9 cellular contexts compared by ENCODE assay signal in the genomic region with DNA sequence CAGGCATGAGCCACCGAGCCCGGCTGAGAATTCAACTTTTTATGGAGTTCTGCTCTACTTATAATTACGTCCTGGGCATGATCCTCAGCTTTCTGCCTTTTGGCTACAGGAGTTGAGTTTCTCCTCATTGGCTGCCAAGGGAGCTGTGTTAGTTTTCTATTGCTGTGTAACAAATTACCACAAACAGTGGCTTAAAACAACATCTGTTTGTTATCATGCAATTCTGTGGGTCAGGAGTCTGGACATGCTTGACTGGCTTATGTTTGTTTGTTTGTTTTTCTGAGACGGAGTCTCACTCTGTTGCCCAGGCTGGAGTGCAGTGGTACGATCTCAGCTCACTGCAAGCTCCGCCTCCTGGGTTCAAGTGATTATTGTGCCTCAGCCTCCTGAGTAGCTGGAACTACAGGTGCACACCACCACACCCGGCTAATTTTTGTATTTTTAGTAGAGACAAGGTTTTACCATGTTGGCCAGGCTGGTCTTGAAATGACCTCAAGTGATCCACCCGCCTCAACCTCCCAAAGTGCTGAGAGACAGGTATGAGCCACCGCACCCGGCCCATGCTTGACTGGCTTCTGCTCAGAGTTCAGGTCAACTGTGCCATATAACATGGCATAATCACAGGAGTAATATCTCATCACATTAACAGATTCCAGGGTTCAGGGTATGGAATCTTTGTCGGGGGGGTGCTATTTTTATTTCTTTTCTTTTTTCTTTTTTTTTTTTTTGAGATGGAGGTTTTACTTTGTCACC. TPM values are rescaled to one million over a fixed set of nuclear protein-coding genes. Genes with fewer than 3 reads are reported as not detected.
DNase-seq lines count a peak whose midpoint lies in the region; ATAC-seq and TF ChIP-seq lines count a peak whose summit lies in the region.
"Not testable (repeated sequence)": the region's sequence is repeated elsewhere in the genome, so short reads cannot be mapped to it uniquely, and the experiment has no call there.
"Had no signal": no experiment of that assay in that cellular context is flagged by ENCODE, and none has a peak within 500 bp of the region (broad histone marks: within the 10 kb centered on the region; RNA-seq: fewer than 3 reads in every experiment).

No MANE protein-coding gene starts in this region.

- H3K4me3 ChIP-seq in endodermal cell (ENCODE audit: low read length); right lobe of liver: not testable (repeated sequence)

- H2BK12ac ChIP-seq in H9 (ENCODE audit: insufficient read length, low read depth, low read length): not testable (repeated sequence)

- not testable (repeated sequence) for H4K20me1 ChIP-seq in H9 (ENCODE audit: control insufficient read depth, insufficient read depth, insufficient read length)

- TF ChIP-seq CTCF in H9 (conservative IDR thresholded peaks at IDR 0.05); endodermal cell (conservative IDR thresholded peaks at IDR 0.05); right lobe of liver (IDR thresholded peaks at IDR 0.05): not testable (repeated sequence)

- H3K27me3 ChIP-seq in H9 (ENCODE audit: insufficient read depth, low read length); endodermal cell (ENCODE audit: control insufficient read depth, insufficient read depth, low read length, poor library complexity, severe bottlenecking); right lobe of liver: not testable (repeated sequence)

- WGBS in H9 (ENCODE audit: extremely low coverage, insufficient read length, low lambda C conversion rate): no CpG with 5 or more reads among the region's 11 CpGs
- WGBS in endodermal cell (ENCODE audit: insufficient coverage in 1 of 2, insufficient read length in 1 of 2), 2 experiments: 90 to 94% methylated on average over 10 to 11 of the region's 11 CpGs
- WGBS in right lobe of liver (ENCODE audit: insufficient coverage, low coverage, low lambda C conversion rate, missing lambda C conversion rate): 71% methylated on average over 8 of the region's 11 CpGs

- not testable (repeated sequence) for H2BK15ac ChIP-seq in H9 (ENCODE audit: low read depth, low read length)

- DNase-seq in H9: peak; percentile 5
- DNase-seq in activated effector memory CD4-positive, alpha-beta T cell treated with anti-CD3 and anti-CD28 coated beads, Interleukin-2, amount 50 U/mL, for 16 hours: peak; percentile 24
- peak; percentile 13 for DNase-seq in endodermal cell
- peak; percentile 24 for DNase-seq in fibroblast of peridontal ligament (ENCODE audit: extremely low read depth)
- DNase-seq in right lobe of liver: peak in 2 of 3 donors; percentile 3 to 5
- peak; percentile 58 for DNase-seq in posterior vena cava (ENCODE audit: low spot score)

- not testable (repeated sequence) for H3K9me3 ChIP-seq in H9 (ENCODE audit: control insufficient read depth, low read depth, low read length); endodermal cell (ENCODE audit: control insufficient read depth, low read length); right lobe of liver

- H3K27me3 Mint-ChIP-seq in H9 (ENCODE audit: low read depth); endodermal cell (ENCODE audit: insufficient read depth): not testable (repeated sequence)

- H4K8ac ChIP-seq in H9 (replicated peaks; ENCODE audit: insufficient read length, low read depth, low read length): not testable (repeated sequence)

- not testable (repeated sequence) for H3K4ac ChIP-seq in H9 (ENCODE audit: low read depth, low read length)

- not testable (repeated sequence) for H4K91ac ChIP-seq in H9 (ENCODE audit: insufficient read length, low read depth, low read length)

- not testable (repeated sequence) for ATAC-seq in right lobe of liver

- not testable (repeated sequence) for H3K9me3 Mint-ChIP-seq in H9, endodermal cell

- not testable (repeated sequence) for TF ChIP-seq POLR2A in right lobe of liver (IDR thresholded peaks at IDR 0.05)

- H2AFZ ChIP-seq in H9 (ENCODE audit: low read length): not testable (repeated sequence)

- H2BK120ac ChIP-seq in H9 (ENCODE audit: low read depth, low read length, poor library complexity, severe bottlenecking): not testable (repeated sequence)

- intact Hi-C loops in right lobe of liver (cut with DNase I); posterior vena cava (cut with DNase I): not testable (repeated sequence)

- H2AK5ac ChIP-seq in H9 (ENCODE audit: insufficient read length, low read length): not testable (repeated sequence)

- H3K4me2 ChIP-seq in H9 (ENCODE audit: insufficient read depth, insufficient read length, low read length): not testable (repeated sequence)

- not testable (repeated sequence) for H3K4me1 ChIP-seq in H9 (ENCODE audit: insufficient read depth, low read length); endodermal cell (ENCODE audit: control insufficient read depth, insufficient read depth, low read length); right lobe of liver

- H3K27ac ChIP-seq in H9 (ENCODE audit: insufficient read length, low read depth, low read length); endodermal cell (ENCODE audit: low read depth, low read length); right lobe of liver: not testable (repeated sequence)

- H4K5ac ChIP-seq in H9 (ENCODE audit: insufficient read length, low read depth, low read length): not testable (repeated sequence)

- H3K36me3 Mint-ChIP-seq in H9 (ENCODE audit: insufficient read depth in 1 of 3, low read depth in 3 of 3); endodermal cell (ENCODE audit: low read depth): not testable (repeated sequence)

- H2BK5ac ChIP-seq in H9 (ENCODE audit: insufficient read length, low read length): not testable (repeated sequence)

- H3K14ac ChIP-seq in H9 (ENCODE audit: insufficient read depth, low read length): not testable (repeated sequence)

- H3K4me3 Mint-ChIP-seq in H9, endodermal cell: not testable (repeated sequence)

- not testable (repeated sequence) for H3K9ac ChIP-seq in H9 (ENCODE audit: extremely low read depth, insufficient read length, low read length); endodermal cell (ENCODE audit: extremely low read depth, low read length, poor library complexity, severe bottlenecking)

- H3K18ac ChIP-seq in H9 (ENCODE audit: insufficient read length, low read depth, low read length): not testable (repeated sequence)

- H3K23me2 ChIP-seq in H9 (ENCODE audit: insufficient read length, low read depth, low read length, poor library complexity, severe bottlenecking): not testable (repeated sequence)

- not testable (repeated sequence) for H3K27ac Mint-ChIP-seq in H9, endodermal cell

- H3K23ac ChIP-seq in H9 (ENCODE audit: insufficient read length, low read depth, low read length): not testable (repeated sequence)

- not testable (repeated sequence) for H3K56ac ChIP-seq in H9 (ENCODE audit: insufficient read length, low read depth, low read length)

- not testable (repeated sequence) for H3T11ph ChIP-seq in H9 (ENCODE audit: low read length)

- not testable (repeated sequence) for H3K36me3 ChIP-seq in endodermal cell (ENCODE audit: control insufficient read depth, insufficient read depth, low read length); right lobe of liver

- not testable (repeated sequence) for H3K79me2 ChIP-seq in H9 (ENCODE audit: insufficient read depth, low read length)

- not testable (repeated sequence) for H2BK20ac ChIP-seq in H9 (ENCODE audit: low read depth, low read length, poor library complexity, severe bottlenecking)

- peaks cover 21 to 26% of the 10 kb centered on the region in 2 experiments for H3K4me1 Mint-ChIP-seq in H9
- not testable (repeated sequence) for H3K4me1 Mint-ChIP-seq in endodermal cell

- H3K79me1 ChIP-seq in H9 (ENCODE audit: insufficient read depth, low read depth, low read length, poor library complexity, severe bottlenecking): not testable (repeated sequence)

RNA-seq across cellular contexts. Expression of a gene that starts 48.9 kb away (rescaled TPM):
- total RNA-seq in H9 (2021) (0.31 and 0.63 TPM in 2 replicates), endodermal cell (1 to 10 TPM in 1 of 2 donors, under 1 TPM in 1; 0.82 to 1.3 TPM), right lobe of liver (under 1 TPM in 4 of 6 experiments, not detected in 2; 0.16 to 0.71 (median 0.41) TPM), posterior vena cava (1 to 10 TPM in 1 of 2 donors, under 1 TPM in 1; 0.62 to 2.6 TPM)
- 0.43 TPM for polyA plus RNA-seq in endodermal cell (2013, experiment 1 of 2)
- polyA plus RNA-seq in endodermal cell (2013, experiment 2 of 2): 0.87 TPM
- total RNA-seq: CD4-positive, alpha-beta T cell; CD8-positive, alpha-beta memory T cell; GM23248 had no signal
- polyA plus RNA-seq: GM23248 had no signal

Comparison
In these comparisons a context has a peak if more than half of its experiments do, and no peak if none do; other contexts are left out.
1. DNase-seq: peak in every context shown above with its lines; median percentile 58 in posterior vena cava; 24 in activated effector memory CD4-positive, alpha-beta T cell treated with anti-CD3 and anti-CD28 coated beads, Interleukin-2, amount 50 U/mL, for 16 hours; 24 in fibroblast of peridontal ligament; 13 in endodermal cell; 5 in H9; 4 in right lobe of liver.